ENCODE assay signal across 29 cellular contexts in the genomic region with DNA sequence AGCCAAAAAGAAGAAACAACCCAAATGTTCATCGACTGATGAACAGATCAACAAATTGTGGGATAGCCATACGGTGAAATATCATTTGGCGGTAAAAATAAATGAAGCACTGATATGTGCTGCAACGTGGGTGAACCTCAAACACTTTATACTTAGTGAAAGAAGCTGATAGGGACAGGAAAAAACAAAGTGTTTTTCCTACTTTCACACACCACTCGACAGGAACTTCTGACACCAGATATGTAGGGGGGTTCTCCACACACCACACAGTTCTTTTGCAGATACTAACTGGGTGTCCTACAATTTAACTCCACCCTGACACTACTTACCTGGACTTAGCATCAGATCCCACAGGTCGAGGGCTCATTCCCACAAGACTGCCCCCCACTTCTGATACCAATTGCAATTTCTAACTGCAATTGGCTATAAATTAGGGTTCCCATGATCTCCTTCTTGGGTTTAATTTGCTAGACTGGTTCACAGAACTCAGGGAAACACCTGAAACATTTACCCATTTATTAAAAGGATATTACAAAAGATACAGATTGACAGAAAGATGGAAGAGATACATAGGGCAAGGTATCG.
"Had no signal": no experiment of that assay in that cellular context is flagged by ENCODE, and none has a peak within 500 bp of the region (broad histone marks: within the 10 kb centered on the region; RNA-seq: fewer than 3 reads in every experiment).

No MANE protein-coding gene starts in this region.

- H3K36me3 Mint-ChIP-seq: neural progenitor cell had no signal

- H3K4me1 ChIP-seq: neural progenitor cell, right atrium auricular region, right lobe of liver, upper lobe of left lung, vagina had no signal

- H3K4me3 ChIP-seq: left ventricle myocardium inferior, lung, mucosa of descending colon, neural progenitor cell, ovary, right atrium auricular region, right lobe of liver, smooth muscle cell, tibial nerve, upper lobe of left lung, vagina had no signal

- FAIRE-seq: islet of Langerhans, kidney had no signal

- H3K27ac ChIP-seq: left ventricle myocardium inferior, neural progenitor cell, neutrophil, ovary, right atrium auricular region, right lobe of liver, tibial nerve, upper lobe of left lung, vagina had no signal

- H3K9me3 Mint-ChIP-seq: stimulated activated memory B cell treated with anti-CD40 and anti-IgM and Interleukin-4, amounts not matched to agents 10 μg/mL and 1 μg/mL and 100 μg/mL, for 72 hours; stimulated activated naive CD8-positive, alpha-beta T cell treated with anti-CD3 and anti-CD28 coated beads, Interleukin-15, amount 100 ng/mL, for 72 hours had no signal

- H3K4me1 Mint-ChIP-seq: neural progenitor cell had no signal

- H3K9ac ChIP-seq: neural progenitor cell had no signal

- H3K27ac Mint-ChIP-seq: nephron progenitor cell; neural progenitor cell; progenitor cell of endocrine pancreas; stimulated activated memory B cell treated with anti-CD40 and anti-IgM and Interleukin-4, amounts not matched to agents 10 μg/mL and 1 μg/mL and 100 μg/mL, for 72 hours; stimulated activated naive CD8-positive, alpha-beta T cell treated with anti-CD3 and anti-CD28 coated beads, Interleukin-15, amount 100 ng/mL, for 72 hours had no signal

- H3K27me3 ChIP-seq: neural progenitor cell, neutrophil, ovary, right atrium auricular region, right lobe of liver, tibial nerve, upper lobe of left lung, vagina had no signal

- H3K36me3 ChIP-seq: left ventricle myocardium inferior, neural progenitor cell, neutrophil, ovary, right atrium auricular region, right lobe of liver, tibial nerve, upper lobe of left lung, vagina had no signal

- H3K4me2 ChIP-seq: neural progenitor cell, smooth muscle cell had no signal

- DNase-seq: hippocampal formation; kidney; left colon; left ventricle myocardium inferior; midbrain; mucosa of descending colon; naive thymus-derived CD4-positive, alpha-beta T cell; nephron progenitor cell; occipital lobe; ovary; right lobe of liver; stimulated activated CD4-positive, alpha-beta T cell treated with anti-CD3 and anti-CD28 coated beads, Interleukin-1b, Interleukin-23, amount 100 ng/mL, for 48 hours; stimulated activated CD4-positive, alpha-beta T cell treated with anti-CD3 and anti-CD28 coated beads, Interleukin-2, amount 100 ng/mL, for 48 hours; stimulated activated CD4-positive, alpha-beta T cell treated with anti-CD3 and anti-CD28 coated beads, Interleukin-4, amount 100 ng/mL, for 4 hours; stimulated activated CD8-positive, alpha-beta memory T cell treated with anti-CD3 and anti-CD28 coated beads, Interleukin-4, amount 100 ng/mL, for 48 hours; stimulated activated naive CD4-positive, alpha-beta T cell treated with Interleukin-2 at 50 U/mL for 16 hours; stimulated activated naive CD8-positive, alpha-beta T cell treated with anti-CD3 and anti-CD28 coated beads, Interleukin-15, amount 100 ng/mL, for 72 hours; substantia nigra; upper lobe of left lung had no signal

- ATAC-seq: left colon; mucosa of descending colon; naive thymus-derived CD4-positive, alpha-beta T cell; right lobe of liver; stimulated activated memory B cell treated with anti-CD40 and anti-IgM and Interleukin-4, amounts not matched to agents 10 μg/mL and 1 μg/mL and 100 μg/mL, for 72 hours; stimulated activated naive CD8-positive, alpha-beta T cell treated with anti-CD3 and anti-CD28 coated beads, Interleukin-15, amount 100 ng/mL, for 72 hours had no signal

- H3K9me3 ChIP-seq: left ventricle myocardium inferior, mucosa of descending colon, neutrophil, ovary, right atrium auricular region, right lobe of liver, tibial nerve, upper lobe of left lung, vagina had no signal

- H2AFZ ChIP-seq: neural progenitor cell had no signal

- H3K4me3 Mint-ChIP-seq: nephron progenitor cell; neural progenitor cell; stimulated activated memory B cell treated with anti-CD40 and anti-IgM and Interleukin-4, amounts not matched to agents 10 μg/mL and 1 μg/mL and 100 μg/mL, for 72 hours; stimulated activated naive CD8-positive, alpha-beta T cell treated with anti-CD3 and anti-CD28 coated beads, Interleukin-15, amount 100 ng/mL, for 72 hours had no signal

- H3K27me3 Mint-ChIP-seq: progenitor cell of endocrine pancreas; stimulated activated naive CD8-positive, alpha-beta T cell treated with anti-CD3 and anti-CD28 coated beads, Interleukin-15, amount 100 ng/mL, for 72 hours had no signal
